14 cellular contexts compared by ENCODE assay signal in genomic region chr4:116015062-116015461, GRCh38.
DNase-seq lines count a peak whose midpoint lies in the region; ATAC-seq and TF ChIP-seq lines count a peak whose summit lies in the region.
"Had no signal": no experiment of that assay in that cellular context is flagged by ENCODE, and none has a peak within 500 bp of the region (broad histone marks: within the 10 kb centered on the region; RNA-seq: fewer than 3 reads in every experiment).

No MANE protein-coding gene starts in this region.

- no peaks in the 10 kb centered on the region for H3K79me2 ChIP-seq in OCI-LY7 (ENCODE audit: insufficient read depth, low read depth, low read length)
- H3K79me2 ChIP-seq in H9 (ENCODE audit: insufficient read depth, low read length), result no peaks in the 10 kb centered on the region

- no peak overlapping the region for H4K8ac ChIP-seq in H9 (replicated peaks; ENCODE audit: insufficient read length, low read depth, low read length)

- no peak overlapping the region for H2BK120ac ChIP-seq in H9 (ENCODE audit: low read depth, low read length, poor library complexity, severe bottlenecking)

- no peak overlapping the region for H2BK12ac ChIP-seq in H9 (ENCODE audit: insufficient read length, low read depth, low read length)

- H3K9me3 ChIP-seq in OCI-LY7 (ENCODE audit: low read length) (peaks cover 15% of the 10 kb centered on the region; the same call in 1 of the 2 replicates), H9 (ENCODE audit: control insufficient read depth, low read depth, low read length) (peaks cover 46% of the 10 kb centered on the region)

- H3K36me3 ChIP-seq in OCI-LY7 (ENCODE audit: insufficient read depth, low read length), result no peaks in the 10 kb centered on the region
- H3K36me3 ChIP-seq: BE2C, SJCRH30 had no signal

- H3K27me3 Mint-ChIP-seq in Calu3 (ENCODE audit: unreplicated experiment) (no peaks in the 10 kb centered on the region), H9 (ENCODE audit: low read depth) (no peaks in the 10 kb centered on the region)

- no peak overlapping the region for H3K14ac ChIP-seq in H9 (ENCODE audit: insufficient read depth, low read length)

- no peaks in the 10 kb centered on the region for H3K79me1 ChIP-seq in H9 (ENCODE audit: insufficient read depth, low read depth, low read length, poor library complexity, severe bottlenecking)

- H2BK20ac ChIP-seq in H9 (ENCODE audit: low read depth, low read length, poor library complexity, severe bottlenecking), result no peak overlapping the region

- no peak for TF ChIP-seq CTCF in Calu3 (IDR thresholded peaks at IDR 0.05; ENCODE audit: unreplicated experiment)
- no peak for TF ChIP-seq CTCF in HL-60 (IDR thresholded peaks at IDR 0.05; ENCODE audit: insufficient read depth, low read length)
- no peak for TF ChIP-seq CTCF in OCI-LY7 (conservative IDR thresholded peaks at IDR 0.05; ENCODE audit: low read length)
- TF ChIP-seq CTCF in epithelial cell of esophagus (IDR thresholded peaks at IDR 0.05; ENCODE audit: insufficient read depth, low read depth, low read length, missing control alignments), result no peak
- no peak for TF ChIP-seq CTCF in H9 (conservative IDR thresholded peaks at IDR 0.05)

- H3K4me1 ChIP-seq in OCI-LY7 (ENCODE audit: insufficient read depth, low read length, poor library complexity, severe bottlenecking) (no peaks in the 10 kb centered on the region), H9 (ENCODE audit: insufficient read depth, low read length) (no peaks in the 10 kb centered on the region)
- H3K4me1 ChIP-seq: BE2C, SJCRH30 had no signal

- WGBS in H9 (ENCODE audit: extremely low coverage, insufficient read length, low lambda C conversion rate), result no CpG with 5 or more reads among the region's 1 CpG

- H3K4me2 ChIP-seq in OCI-LY7 (ENCODE audit: low read length), result no peak overlapping the region
- H3K4me2 ChIP-seq in H9 (ENCODE audit: insufficient read depth, insufficient read length, low read length), result no peak overlapping the region

- no peak overlapping the region for H3T11ph ChIP-seq in H9 (ENCODE audit: low read length)

- H3K18ac ChIP-seq in H9 (ENCODE audit: insufficient read length, low read depth, low read length), result no peak overlapping the region

- H2BK5ac ChIP-seq in H9 (ENCODE audit: insufficient read length, low read length), result no peak overlapping the region

- H3K9ac ChIP-seq in H9 (ENCODE audit: extremely low read depth, insufficient read length, low read length), result no peak overlapping the region

- H2AFZ ChIP-seq in OCI-LY7 (ENCODE audit: low read length) (no peak overlapping the region), H9 (ENCODE audit: low read length) (no peak overlapping the region)

- no peak overlapping the region for H4K91ac ChIP-seq in H9 (ENCODE audit: insufficient read length, low read depth, low read length)

- H3K27ac Mint-ChIP-seq in Calu3 (ENCODE audit: unreplicated experiment) (peak overlapping the region; percentile 87), H9 (no peak overlapping the region; a peak in 1 of 7 replicates)

- no peak overlapping the region for H3K4ac ChIP-seq in H9 (ENCODE audit: low read depth, low read length)

- DNase-seq in Calu3 (peak; percentile 3), HL-60 (ENCODE audit: low read depth in 1 of 2, low spot score in 1 of 2) (peak in 1 of 2 experiments; percentile 20), OCI-LY7 (ENCODE audit: low spot score) (peak; percentile 21), epithelial cell of esophagus (ENCODE audit: low read depth) (peak; percentile 9), Right ventricle myocardium inferior (ENCODE audit: missing footprints) (no peak), H9 (no peak)
- DNase-seq: BE2C, GOT3, NCI-H1930, NCI-H2171 treated with DMSO at 0.1 percent for 48 hours, T-helper 9 cell had no signal

- no peaks in the 10 kb centered on the region for H3K23me2 ChIP-seq in H9 (ENCODE audit: insufficient read length, low read depth, low read length, poor library complexity, severe bottlenecking)

- no peak overlapping the region for H3K23ac ChIP-seq in H9 (ENCODE audit: insufficient read length, low read depth, low read length)

- CTCF ChIA-PET in Calu3 (lab: Charles Lee), result no interaction called here
- CTCF ChIA-PET in OCI-LY7 (lab: Charles Lee; ENCODE audit: unreplicated experiment), result no interaction called here

- no peak overlapping the region for H3K56ac ChIP-seq in H9 (ENCODE audit: insufficient read length, low read depth, low read length)

- BruUV-seq in Calu3 (replicated peaks; lab: Mats Ljungman, UMichigan) (no TSS peak), OCI-LY7 (replicated peaks; lab: Mats Ljungman, UMichigan) (no TSS peak)

- no peaks in the 10 kb centered on the region for H3K9me2 ChIP-seq in OCI-LY7 (ENCODE audit: insufficient read depth, low read length)

- H4K20me1 ChIP-seq in OCI-LY7 (ENCODE audit: insufficient read depth, low read length) (no peaks in the 10 kb centered on the region), H9 (ENCODE audit: control insufficient read depth, insufficient read depth, insufficient read length) (no peaks in the 10 kb centered on the region)

- ATAC-seq in GM19397 (IDR thresholded peaks at IDR 0.05; ENCODE audit: unreplicated experiment) (no peak), Right ventricle myocardium inferior (no peak), GM21717 (IDR thresholded peaks at IDR 0.05; ENCODE audit: unreplicated experiment) (no peak)

- H3K4me3 ChIP-seq in HL-60 (replicated peaks; ENCODE audit: insufficient read depth, low read length) (no peak overlapping the region), OCI-LY7 (ENCODE audit: low read depth, low read length, poor library complexity, severe bottlenecking) (no peak overlapping the region), epithelial cell of esophagus (ENCODE audit: low read length) (no peak overlapping the region)
- H3K4me3 ChIP-seq: SJCRH30 had no signal

- H3K9me3 Mint-ChIP-seq in Calu3 (ENCODE audit: low read depth, unreplicated experiment), result peaks cover 9% of the 10 kb centered on the region
- H3K9me3 Mint-ChIP-seq in H9, result peaks cover 60 to 80% of the 10 kb centered on the region in 2 experiments

- H3K27me3 ChIP-seq in HL-60 (ENCODE audit: insufficient read depth, poor library complexity, severe bottlenecking) (no peaks in the 10 kb centered on the region), H9 (ENCODE audit: insufficient read depth, low read length) (no peaks in the 10 kb centered on the region)
- H3K27me3 ChIP-seq: BE2C, SJCRH30 had no signal

- H4K5ac ChIP-seq in H9 (ENCODE audit: insufficient read length, low read depth, low read length), result no peak overlapping the region

- POLR2A ChIA-PET in OCI-LY7 (lab: Charles Lee), result no interaction called here

- intact Hi-C loops in Calu3 (cut with micrococcal nuclease; ENCODE audit: unreplicated experiment), result no loop called here
- intact Hi-C loops in OCI-LY7 (cut with micrococcal nuclease; ENCODE audit: unreplicated experiment), result no loop called here
- intact Hi-C loops in Right ventricle myocardium inferior (cut with DNase I), result no loop called here

- no peak overlapping the region for H2BK15ac ChIP-seq in H9 (ENCODE audit: low read depth, low read length)

- H3K36me3 Mint-ChIP-seq in Calu3 (ENCODE audit: insufficient read depth, unreplicated experiment) (peaks cover 16% of the 10 kb centered on the region), H9 (ENCODE audit: insufficient read depth in 1 of 3, low read depth in 3 of 3) (peaks cover 32 to 64% (median 62%) of the 10 kb centered on the region in 3 experiments)

- H3K4me1 Mint-ChIP-seq in Calu3 (ENCODE audit: low read depth, unreplicated experiment) (peaks cover 17% of the 10 kb centered on the region), H9 (no peaks in the 10 kb centered on the region)

- peak overlapping the region; percentile 79 for H3K27ac ChIP-seq in HL-60 (replicated peaks)
- no peak overlapping the region for H3K27ac ChIP-seq in OCI-LY7 (ENCODE audit: low read depth, low read length, poor library complexity, severe bottlenecking)
- no peak overlapping the region for H3K27ac ChIP-seq in H9 (ENCODE audit: insufficient read length, low read depth, low read length)
- H3K27ac ChIP-seq: SJCRH30 had no signal

- H2AK5ac ChIP-seq in H9 (ENCODE audit: insufficient read length, low read length), result no peak overlapping the region

- H3K4me3 Mint-ChIP-seq in Calu3 (ENCODE audit: low read depth, unreplicated experiment) (peak overlapping the region; percentile 49), H9 (no peak overlapping the region)

Comparison
In these comparisons a context has a peak if more than half of its experiments do, and no peak if none do; other contexts are left out.
1. DNase-seq: peak in Calu3 (single experiment), OCI-LY7 (single experiment) and epithelial cell of esophagus (single experiment); none in Right ventricle myocardium inferior (single experiment) and H9 (single experiment).